14 cellular contexts compared by ENCODE assay signal in genomic region chr4:74932010-74932409, GRCh38. TPM values are rescaled to one million over a fixed set of nuclear protein-coding genes. Genes with fewer than 3 reads are reported as not detected.
A peak's percentile ranks its signal among the peaks of the same experiment; 100 is the strongest.
DNase-seq lines count a peak whose midpoint lies in the region; ATAC-seq, FAIRE-seq and TF ChIP-seq lines count a peak whose summit lies in the region.
"Had no signal": no experiment of that assay in that cellular context is flagged by ENCODE, and none has a peak within 500 bp of the region (broad histone marks: within the 10 kb centered on the region; RNA-seq: fewer than 3 reads in every experiment).

No MANE protein-coding gene starts in this region.

- H2BK5ac ChIP-seq in mesenchymal stem cell (ENCODE audit: low read depth, low read length, poor library complexity, severe bottlenecking), result no peak overlapping the region

- TF ChIP-seq EP300 in HepG2 (IDR thresholded peaks at IDR 0.05; ENCODE audit: low read depth in 2 of 2, low read length in 2 of 2), result no peak
- TF ChIP-seq EP300 in HepG2 (CRISPR knock-in tag; IDR thresholded peaks at IDR 0.05; ENCODE audit: borderline replicate concordance), result no peak

- no peak overlapping the region for H3K27ac Mint-ChIP-seq in GM23338
- H3K27ac Mint-ChIP-seq: CD8-positive, alpha-beta memory T cell had no signal

- H3K9ac ChIP-seq in Karpas-422 (ENCODE audit: low read length) (no peak overlapping the region), mesenchymal stem cell (ENCODE audit: low read length) (no peak overlapping the region), HepG2 (ENCODE audit: insufficient read depth, low read depth, low read length) (no peak overlapping the region)
- H3K9ac ChIP-seq: SK-N-SH had no signal

- TF ChIP-seq POLR2A in HepG2 (IDR thresholded peaks at IDR 0.05; ENCODE audit: insufficient read depth in 1 of 2, low read depth in 2 of 2, low read length in 2 of 2), result no peak

- no peak overlapping the region for H3K14ac ChIP-seq in mesenchymal stem cell (ENCODE audit: low read length in 2 of 2)

- peak overlapping the region; percentile 32; the same call in 1 of the 2 replicates for H3K27ac ChIP-seq in GM23338 (ENCODE audit: low read depth)
- peak overlapping the region; percentile 97 for H3K27ac ChIP-seq in Karpas-422 (ENCODE audit: low read length)
- H3K27ac ChIP-seq in mesenchymal stem cell (ENCODE audit: low read length, poor library complexity, severe bottlenecking), result no peak overlapping the region
- no peak overlapping the region for H3K27ac ChIP-seq in HepG2 (ENCODE audit: extremely low read length, insufficient read depth, low read length)
- H3K27ac ChIP-seq: C4-2B, HL-60 had no signal

- no peaks in the 10 kb centered on the region for H3K9me3 Mint-ChIP-seq in GM23338

- intact Hi-C loops in HepG2 (cut with micrococcal nuclease; ENCODE audit: unreplicated experiment), result loop anchor here (5.0 kb wide), 2 partner anchors 185 to 355 kb away; no protein-coding TSS in a partner anchor

- DNase-seq in GM23338 (ENCODE audit: low spot score) (no peak), Karpas-422 (no peak), mesenchymal stem cell (no peak), retina (peak; percentile 21), HepG2 (ENCODE audit: low spot score) (no peak), NCI-H524 (lab: John Stamatoyannopoulos, UW) (no peak), MV-4-11 (lab: John Stamatoyannopoulos, UW) (no peak)
- DNase-seq: GF-D8, NCI-H1105 treated with DMSO at 0.1 percent for 48 hours had no signal

- H2BK120ac ChIP-seq in mesenchymal stem cell (ENCODE audit: low read depth, low read length), result no peak overlapping the region

- no peak overlapping the region for H2AK5ac ChIP-seq in mesenchymal stem cell (ENCODE audit: low read length, severe bottlenecking)

- peaks cover 12% of the 10 kb centered on the region for H3F3A ChIP-seq in GM23338 (replicated peaks; ENCODE audit: low read depth)

- H3K4me1 Mint-ChIP-seq in GM23338, result peaks cover 32% of the 10 kb centered on the region

- H3K18ac ChIP-seq in mesenchymal stem cell (ENCODE audit: low read depth in 1 of 2, low read length in 2 of 2), result no peak overlapping the region

- POLR2A ChIA-PET in HepG2 (lab: Yijun Ruan, JAX), result no interaction called here

- no peak overlapping the region for H3K23ac ChIP-seq in mesenchymal stem cell (ENCODE audit: low read length in 2 of 2)

- in situ Hi-C loops in HepG2 (cut with HindIII; ENCODE audit: extremely low pct_ligation_motif_present, low pct_unique_long_range_greater_than_20kb), result loop anchor here (25.0 kb wide), 1 partner anchor 555 kb away; no protein-coding TSS in a partner anchor

- peak overlapping the region; percentile 18 for H2BK15ac ChIP-seq in mesenchymal stem cell (ENCODE audit: low read depth, poor library complexity, severe bottlenecking)

- FAIRE-seq in HepG2 (lab: Jason Lieb, UNC), result no peak

- no peak for TF ChIP-seq RAD21 in HepG2 (CRISPR knock-in tag; IDR thresholded peaks at IDR 0.05)

- TF ChIP-seq CTCF in GM23338 (conservative IDR thresholded peaks at IDR 0.05; ENCODE audit: low read depth in 2 of 2) (no peak), HepG2 (CRISPR knock-in tag; IDR thresholded peaks at IDR 0.05) (no peak)

- BruUV-seq in HepG2 (replicated peaks; lab: Mats Ljungman, UMichigan), result no TSS peak

- H3K4me3 ChIP-seq in GM23338 (no peak overlapping the region), Karpas-422 (ENCODE audit: low read length) (no peak overlapping the region), mesenchymal stem cell (ENCODE audit: insufficient read depth in 1 of 2, low read depth in 1 of 2, low read length in 2 of 2) (no peak overlapping the region), HepG2 (replicated peaks in 1 of 3; ENCODE audit: insufficient read depth in 1 of 3, low read depth in 2 of 3, low read length in 3 of 3) (no peak overlapping the region)

- no peaks in the 10 kb centered on the region; the same call in 1 of the 2 replicates for H4K20me1 ChIP-seq in GM23338 (replicated peaks; ENCODE audit: insufficient read depth)
- H4K20me1 ChIP-seq in Karpas-422 (ENCODE audit: insufficient read depth, low read depth, low read length), result peaks cover 3% of the 10 kb centered on the region; the same call in 1 of the 2 replicates
- no peaks in the 10 kb centered on the region for H4K20me1 ChIP-seq in HepG2 (ENCODE audit: insufficient read depth, low read length)

- H3K4me3 Mint-ChIP-seq in GM23338, result no peak overlapping the region

- no peak overlapping the region for H3K4ac ChIP-seq in mesenchymal stem cell (ENCODE audit: low read depth in 1 of 2, low read length in 2 of 2)

- peaks cover 48% of the 10 kb centered on the region for H3K4me1 ChIP-seq in GM23338 (ENCODE audit: insufficient read depth)
- H3K4me1 ChIP-seq in Karpas-422 (ENCODE audit: low read length), result peaks cover 76% of the 10 kb centered on the region
- peaks cover 19% of the 10 kb centered on the region for H3K4me1 ChIP-seq in mesenchymal stem cell (ENCODE audit: control insufficient read depth, insufficient read depth, low read depth, low read length)
- peaks cover 15% of the 10 kb centered on the region for H3K4me1 ChIP-seq in HepG2 (ENCODE audit: insufficient read depth, low read length)

- no peaks in the 10 kb centered on the region for H3K79me2 ChIP-seq in GM23338 (replicated peaks; ENCODE audit: insufficient read depth)
- H3K79me2 ChIP-seq in Karpas-422 (ENCODE audit: low read length), result peaks cover 33% of the 10 kb centered on the region
- H3K79me2 ChIP-seq in HepG2 (ENCODE audit: insufficient read depth, low read length), result no peaks in the 10 kb centered on the region

- no peak overlapping the region for H4K8ac ChIP-seq in mesenchymal stem cell (ENCODE audit: low read length)

- peak overlapping the region; percentile 83 for H3K4me2 ChIP-seq in GM23338
- peak overlapping the region; percentile 78 for H3K4me2 ChIP-seq in Karpas-422 (ENCODE audit: low read depth, low read length, poor library complexity, severe bottlenecking)
- no peak overlapping the region for H3K4me2 ChIP-seq in mesenchymal stem cell (ENCODE audit: low read length, poor library complexity, severe bottlenecking)
- H3K4me2 ChIP-seq in HepG2 (ENCODE audit: low read depth, low read length), result no peak overlapping the region

- H3K9me3 ChIP-seq in Karpas-422 (ENCODE audit: low read length) (no peaks in the 10 kb centered on the region), mesenchymal stem cell (ENCODE audit: control insufficient read depth, low read length) (no peaks in the 10 kb centered on the region), HepG2 (ENCODE audit: low read length) (no peaks in the 10 kb centered on the region)
- H3K9me3 ChIP-seq: Peyer's patch, SK-N-SH had no signal

- ATAC-seq in GM23338, result no peak
- no peak for ATAC-seq in HepG2

- WGBS in mesenchymal stem cell, result 91% methylated on average over 6 of the region's 6 CpGs
- WGBS in HepG2 (ENCODE audit: low lambda C conversion rate), result 19% methylated on average over 4 of the region's 6 CpGs

- H3K27me3 Mint-ChIP-seq in GM23338 (ENCODE audit: insufficient read depth, low read depth, poor library complexity), result peaks cover 29% of the 10 kb centered on the region

- H2BK12ac ChIP-seq in mesenchymal stem cell (ENCODE audit: low read length in 2 of 2), result no peak overlapping the region

- H3K79me1 ChIP-seq in mesenchymal stem cell (replicated peaks; ENCODE audit: low read length, poor library complexity, severe bottlenecking), result no peaks in the 10 kb centered on the region

- no peak overlapping the region for H4K91ac ChIP-seq in mesenchymal stem cell (ENCODE audit: low read length)

- peak overlapping the region; percentile 82; the same call in 1 of the 2 replicates for H2AFZ ChIP-seq in GM23338
- peak overlapping the region; percentile 8; the same call in 1 of the 2 replicates for H2AFZ ChIP-seq in Karpas-422 (ENCODE audit: low read length)
- H2AFZ ChIP-seq in mesenchymal stem cell (ENCODE audit: low read depth, low read length), result no peak overlapping the region
- no peak overlapping the region for H2AFZ ChIP-seq in HepG2 (ENCODE audit: low read length)

- H3K27me3 ChIP-seq in GM23338 (ENCODE audit: insufficient read depth), result peaks cover 32% of the 10 kb centered on the region
- H3K27me3 ChIP-seq in Karpas-422 (ENCODE audit: low read length), result no peaks in the 10 kb centered on the region
- peaks cover 52 to 61% of the 10 kb centered on the region in 2 experiments for H3K27me3 ChIP-seq in mesenchymal stem cell (ENCODE audit: control insufficient read depth in 1 of 2, insufficient read depth in 1 of 2, low read length in 2 of 2)
- H3K27me3 ChIP-seq in HepG2 (ENCODE audit: control insufficient read depth in 1 of 2, insufficient read depth in 2 of 2, low read length in 2 of 2), result peaks cover 7 to 22% of the 10 kb centered on the region in 2 experiments
- H3K27me3 ChIP-seq: Peyer's patch had no signal

- H3K36me3 ChIP-seq in GM23338 (ENCODE audit: insufficient read depth) (no peaks in the 10 kb centered on the region), Karpas-422 (ENCODE audit: insufficient read depth, low read length) (0 out of 2 replicates have a peak, but pooled peaks cover 5% of the 10 kb centered on the region), mesenchymal stem cell (ENCODE audit: control insufficient read depth in 1 of 2, insufficient read depth in 2 of 2, low read depth in 1 of 2, low read length in 2 of 2) (no peaks in the 10 kb centered on the region), HepG2 (replicated peaks in 1 of 2; ENCODE audit: control insufficient read depth in 1 of 2, insufficient read depth in 2 of 2, low read length in 2 of 2) (no peaks in the 10 kb centered on the region)
- H3K36me3 ChIP-seq: Peyer's patch had no signal

- H3K9me2 ChIP-seq in GM23338 (ENCODE audit: insufficient read depth) (peaks cover 9% of the 10 kb centered on the region; the same call in 1 of the 2 replicates), Karpas-422 (replicated peaks; ENCODE audit: insufficient read depth, low read length) (no peaks in the 10 kb centered on the region)
- H3K9me2 ChIP-seq: SK-N-SH had no signal

- CTCF ChIA-PET in HepG2 (lab: Yijun Ruan, JAX; ENCODE audit: low intra/inter-chr PET ratio, low total read pairs), result interaction anchor here (1.3 kb wide), 1 partner anchor 559 kb away, joined by 3 read pairs; no protein-coding TSS in a partner anchor

- H3K36me3 Mint-ChIP-seq in GM23338 (ENCODE audit: low read depth), result no peaks in the 10 kb centered on the region
- H3K36me3 Mint-ChIP-seq: CD8-positive, alpha-beta memory T cell had no signal

RNA-seq across cellular contexts. Expression of gene PARM1, which starts 0.9 kb away (rescaled TPM):
- 9.4 and 10.4 TPM in 2 replicates for total RNA-seq in GM23338 (2014; rRNA removed; shearing (Covaris generic))
- polyA plus RNA-seq in GM23338 (2016; fragmentation: Nextera tagmentation; extraction: Ambion mirVana), result 4.3 and 4.9 TPM in 2 replicates
- 37.6 and 65.0 TPM in 2 replicates for total RNA-seq in Karpas-422 (2014; rRNA removed; shearing (Covaris generic); ENCODE audit: low replicate concordance)
- polyA plus RNA-seq in mesenchymal stem cell (2013, experiment 1 of 2), result 69.4 TPM
- polyA plus RNA-seq in mesenchymal stem cell (2013, experiment 2 of 2), result 70.1 TPM
- total RNA-seq in HepG2 (2016; rRNA removed; fragmentation: Illumina TruSeq; extraction: Trizol), result not detected in 2 replicates
- not detected in 2 replicates for total RNA-seq in HepG2 (2016; cell fraction: cytosol; rRNA removed; fragmentation: Illumina TruSeq; extraction: Trizol; ENCODE audit: low read depth)
- not detected in 2 replicates for total RNA-seq in HepG2 (2016; cell fraction: insoluble cytoplasmic fraction; rRNA removed; fragmentation: Illumina TruSeq; extraction: Trizol)
- total RNA-seq in HepG2 (2016; cell fraction: membrane; rRNA removed; fragmentation: Illumina TruSeq; extraction: Trizol), result not detected in 2 replicates
- total RNA-seq in HepG2 (2016; cell fraction: nucleus; rRNA removed; fragmentation: Illumina TruSeq; extraction: Trizol), result not detected in 2 replicates
- polyA plus RNA-seq in HepG2 (2011; rRNA removed), result not detected in 2 replicates
- 0.01 TPM in 1 of 2 replicates, not detected in the other for polyA plus RNA-seq in HepG2 (2011; cell fraction: cytosol; rRNA removed)
- not detected in 2 replicates for polyA plus RNA-seq in HepG2 (2011; cell fraction: nucleus; rRNA removed)
- polyA plus RNA-seq in HepG2 (2012), result not detected in 2 replicates
- not detected in 2 replicates for polyA plus RNA-seq in HepG2 (2016; cell fraction: cytosol; fragmentation: Illumina TruSeq; extraction: Trizol; ENCODE audit: low read depth)
- polyA plus RNA-seq in HepG2 (2016; cell fraction: insoluble cytoplasmic fraction; fragmentation: Illumina TruSeq; extraction: Trizol; ENCODE audit: low read depth), result not detected in 2 replicates
- not detected in 2 replicates for polyA plus RNA-seq in HepG2 (2016; cell fraction: membrane; fragmentation: Illumina TruSeq; extraction: Trizol; ENCODE audit: low read depth)
- polyA plus RNA-seq in HepG2 (2016; cell fraction: nucleus; fragmentation: Illumina TruSeq; extraction: Trizol; ENCODE audit: insufficient read depth, low read depth), result not detected in 2 replicates
- 0.07 TPM in 1 of 2 replicates, not detected in the other for polyA minus RNA-seq in HepG2 (2011; rRNA and poly(A)+ RNA removed; ENCODE audit: low replicate concordance)
- polyA minus RNA-seq in HepG2 (2011; cell fraction: cytosol; rRNA and poly(A)+ RNA removed), result not detected in 2 replicates
- not detected in 2 replicates for polyA minus RNA-seq in HepG2 (2011; cell fraction: nucleus; rRNA and poly(A)+ RNA removed)
- total RNA-seq: CD8-positive, alpha-beta memory T cell had no signal
- polyA plus RNA-seq: CD8-positive, alpha-beta memory T cell; SK-N-SH had no signal

Comparison
In these comparisons a context has a peak if more than half of its experiments do, and no peak if none do; other contexts are left out.
1. H2AFZ ChIP-seq: peak in GM23338 (single experiment) and Karpas-422 (single experiment); none in mesenchymal stem cell (single experiment) and HepG2 (single experiment).
2. H3K27ac ChIP-seq: peak in GM23338 (single experiment) and Karpas-422 (single experiment); none in mesenchymal stem cell (single experiment) and HepG2 (single experiment).
3. H3K4me2 ChIP-seq: peak in GM23338 (single experiment) and Karpas-422 (single experiment); none in mesenchymal stem cell (single experiment) and HepG2 (single experiment).
4. RNA of gene PARM1, which starts 0.9 kb away (total RNA-seq): 37.6 to 65.0 TPM in Karpas-422 and 9.4 to 10.4 TPM in GM23338; not detected in HepG2; every median in the first group is over 10 times any median in the second.